12 cellular contexts compared by ENCODE assay signal in genomic region chr13:76148374-76148773, GRCh38.
"Had no signal": no experiment of that assay in that cellular context is flagged by ENCODE, and none has a peak within 500 bp of the region (broad histone marks: within the 10 kb centered on the region; RNA-seq: fewer than 3 reads in every experiment).

No MANE protein-coding gene starts in this region.

- DNase-seq: amygdala; hypothalamus; occipital lobe; right lobe of liver; stimulated activated naive CD4-positive, alpha-beta T cell; trophoblast cell had no signal

- H3K27ac ChIP-seq: esophagus muscularis mucosa, prostate gland, right lobe of liver had no signal

- H3K36me3 ChIP-seq: esophagus muscularis mucosa, prostate gland, right lobe of liver had no signal

- H3K4me3 Mint-ChIP-seq: nephron had no signal

- H3K36me3 Mint-ChIP-seq: activated naive CD4-positive, alpha-beta T cell treated with anti-CD3 and anti-CD28 coated beads, Interleukin-2, amount 50 U/mL, for 72 hours had no signal

- H3K4me1 Mint-ChIP-seq: nephron had no signal

- H3K9me3 ChIP-seq: esophagus muscularis mucosa, prostate gland, right lobe of liver had no signal

- FAIRE-seq: endometrium had no signal

- H3K4me1 ChIP-seq: esophagus muscularis mucosa, prostate gland, right lobe of liver had no signal

- H3K27ac Mint-ChIP-seq: nephron had no signal

- ATAC-seq: activated CD4-positive, CD25-positive, alpha-beta regulatory T cell treated with anti-CD3 and anti-CD28 coated beads, Interleukin-2, amount 50 U/mL, for 24 hours; activated naive CD4-positive, alpha-beta T cell treated with anti-CD3 and anti-CD28 coated beads, Interleukin-2, amount 50 U/mL, for 72 hours; right lobe of liver had no signal

- H3K27me3 ChIP-seq: esophagus muscularis mucosa, right lobe of liver had no signal

- H3K4me3 ChIP-seq: esophagus muscularis mucosa, prostate gland, right lobe of liver had no signal

- H3K9me3 Mint-ChIP-seq: activated naive CD4-positive, alpha-beta T cell treated with anti-CD3 and anti-CD28 coated beads, Interleukin-2, amount 50 U/mL, for 72 hours; nephron had no signal
